Comparison of ENCODE assay signal across 1 cellular context in genomic region chr20:33664762-33665144, GRCh38.
TF ChIP-seq lines count a peak whose summit lies in the region.

No MANE protein-coding gene starts in this region.

TF ChIP-seq in SK-N-SH treated with all-trans-retinoic acid at 6 μM for 48 hours, 23 proteins besides CTCF, POLR2A, EP300 and RAD21 (continued from another document):
- TF ChIP-seq, protein P1, sequence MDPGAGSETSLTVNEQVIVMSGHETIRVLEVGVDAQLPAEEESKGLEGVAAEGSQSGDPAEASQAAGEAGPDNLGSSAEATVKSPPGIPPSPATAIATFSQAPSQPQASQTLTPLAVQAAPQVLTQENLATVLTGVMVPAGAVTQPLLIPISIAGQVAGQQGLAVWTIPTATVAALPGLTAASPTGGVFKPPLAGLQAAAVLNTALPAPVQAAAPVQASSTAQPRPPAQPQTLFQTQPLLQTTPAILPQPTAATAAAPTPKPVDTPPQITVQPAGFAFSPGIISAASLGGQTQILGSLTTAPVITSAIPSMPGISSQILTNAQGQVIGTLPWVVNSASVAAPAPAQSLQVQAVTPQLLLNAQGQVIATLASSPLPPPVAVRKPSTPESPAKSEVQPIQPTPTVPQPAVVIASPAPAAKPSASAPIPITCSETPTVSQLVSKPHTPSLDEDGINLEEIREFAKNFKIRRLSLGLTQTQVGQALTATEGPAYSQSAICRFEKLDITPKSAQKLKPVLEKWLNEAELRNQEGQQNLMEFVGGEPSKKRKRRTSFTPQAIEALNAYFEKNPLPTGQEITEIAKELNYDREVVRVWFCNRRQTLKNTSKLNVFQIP (CRISPR knock-in tag; IDR thresholded peaks at IDR 0.05; ENCODE audit: borderline replicate concordance, low read depth), result no peak
- TF ChIP-seq, protein P2, sequence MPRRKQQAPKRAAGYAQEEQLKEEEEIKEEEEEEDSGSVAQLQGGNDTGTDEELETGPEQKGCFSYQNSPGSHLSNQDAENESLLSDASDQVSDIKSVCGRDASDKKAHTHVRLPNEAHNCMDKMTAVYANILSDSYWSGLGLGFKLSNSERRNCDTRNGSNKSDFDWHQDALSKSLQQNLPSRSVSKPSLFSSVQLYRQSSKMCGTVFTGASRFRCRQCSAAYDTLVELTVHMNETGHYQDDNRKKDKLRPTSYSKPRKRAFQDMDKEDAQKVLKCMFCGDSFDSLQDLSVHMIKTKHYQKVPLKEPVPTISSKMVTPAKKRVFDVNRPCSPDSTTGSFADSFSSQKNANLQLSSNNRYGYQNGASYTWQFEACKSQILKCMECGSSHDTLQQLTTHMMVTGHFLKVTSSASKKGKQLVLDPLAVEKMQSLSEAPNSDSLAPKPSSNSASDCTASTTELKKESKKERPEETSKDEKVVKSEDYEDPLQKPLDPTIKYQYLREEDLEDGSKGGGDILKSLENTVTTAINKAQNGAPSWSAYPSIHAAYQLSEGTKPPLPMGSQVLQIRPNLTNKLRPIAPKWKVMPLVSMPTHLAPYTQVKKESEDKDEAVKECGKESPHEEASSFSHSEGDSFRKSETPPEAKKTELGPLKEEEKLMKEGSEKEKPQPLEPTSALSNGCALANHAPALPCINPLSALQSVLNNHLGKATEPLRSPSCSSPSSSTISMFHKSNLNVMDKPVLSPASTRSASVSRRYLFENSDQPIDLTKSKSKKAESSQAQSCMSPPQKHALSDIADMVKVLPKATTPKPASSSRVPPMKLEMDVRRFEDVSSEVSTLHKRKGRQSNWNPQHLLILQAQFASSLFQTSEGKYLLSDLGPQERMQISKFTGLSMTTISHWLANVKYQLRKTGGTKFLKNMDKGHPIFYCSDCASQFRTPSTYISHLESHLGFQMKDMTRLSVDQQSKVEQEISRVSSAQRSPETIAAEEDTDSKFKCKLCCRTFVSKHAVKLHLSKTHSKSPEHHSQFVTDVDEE (CRISPR knock-in tag; IDR thresholded peaks at IDR 0.05), result no peak
- no peak for TF ChIP-seq ZC3H10 (CRISPR knock-in tag; IDR thresholded peaks at IDR 0.05)
- no peak for TF ChIP-seq CSDC2 (CRISPR knock-in tag; IDR thresholded peaks at IDR 0.05)
- TF ChIP-seq PPARA (CRISPR knock-in tag; IDR thresholded peaks at IDR 0.05; ENCODE audit: borderline replicate concordance), result no peak
- no peak for TF ChIP-seq ISL1 (CRISPR knock-in tag; IDR thresholded peaks at IDR 0.05)
- TF ChIP-seq, protein P3, sequence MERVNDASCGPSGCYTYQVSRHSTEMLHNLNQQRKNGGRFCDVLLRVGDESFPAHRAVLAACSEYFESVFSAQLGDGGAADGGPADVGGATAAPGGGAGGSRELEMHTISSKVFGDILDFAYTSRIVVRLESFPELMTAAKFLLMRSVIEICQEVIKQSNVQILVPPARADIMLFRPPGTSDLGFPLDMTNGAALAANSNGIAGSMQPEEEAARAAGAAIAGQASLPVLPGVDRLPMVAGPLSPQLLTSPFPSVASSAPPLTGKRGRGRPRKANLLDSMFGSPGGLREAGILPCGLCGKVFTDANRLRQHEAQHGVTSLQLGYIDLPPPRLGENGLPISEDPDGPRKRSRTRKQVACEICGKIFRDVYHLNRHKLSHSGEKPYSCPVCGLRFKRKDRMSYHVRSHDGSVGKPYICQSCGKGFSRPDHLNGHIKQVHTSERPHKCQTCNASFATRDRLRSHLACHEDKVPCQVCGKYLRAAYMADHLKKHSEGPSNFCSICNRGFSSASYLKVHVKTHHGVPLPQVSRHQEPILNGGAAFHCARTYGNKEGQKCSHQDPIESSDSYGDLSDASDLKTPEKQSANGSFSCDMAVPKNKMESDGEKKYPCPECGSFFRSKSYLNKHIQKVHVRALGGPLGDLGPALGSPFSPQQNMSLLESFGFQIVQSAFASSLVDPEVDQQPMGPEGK (CRISPR knock-in tag; IDR thresholded peaks at IDR 0.05; ENCODE audit: borderline replicate concordance), result no peak
- TF ChIP-seq SNAI2 (CRISPR knock-in tag; IDR thresholded peaks at IDR 0.05), result no peak
